6 cellular contexts compared by ENCODE assay signal in genomic region chr20:25707695-25708094, GRCh38.
"Had no signal": no experiment of that assay in that cellular context is flagged by ENCODE, and none has a peak within 500 bp of the region (broad histone marks: within the 10 kb centered on the region; RNA-seq: fewer than 3 reads in every experiment).

No MANE protein-coding gene starts in this region.

- DNase-seq: H9, HCEC 1CT, IMR-90, KG1 had no signal

- H3K4me3 Mint-ChIP-seq: GM23338, H9 had no signal

- H3K4me1 Mint-ChIP-seq: GM23338, H9 had no signal

- H3K4me3 ChIP-seq: GM23338, K562 had no signal

- H3K27ac Mint-ChIP-seq: GM23338, H9 had no signal

- ATAC-seq: GM23338, K562 had no signal
